In genomic region chr19:3614858-3615505, GRCh38 we compare ENCODE assay signal across 3 cellular contexts.
TF ChIP-seq lines count a peak whose summit lies in the region.

No MANE protein-coding gene starts in this region.

TF ChIP-seq in HEK293, 187 proteins besides CTCF, POLR2A, EP300 and RAD21:
- TF ChIP-seq HIC1 (tag by site-specific recombination; IDR thresholded peaks at IDR 0.05), result peak; percentile 37; the same call in 1 of the 2 replicates
- TF ChIP-seq ZNF341 (tag by site-specific recombination; IDR thresholded peaks at IDR 0.05; ENCODE audit: low read depth), result no peak
- peak; percentile 95 for TF ChIP-seq ZNF623 (tag by site-specific recombination; IDR thresholded peaks at IDR 0.05)
- peak; percentile 18; the same call in 1 of the 2 replicates for TF ChIP-seq PATZ1 (tag by site-specific recombination; IDR thresholded peaks at IDR 0.05)
- TF ChIP-seq ZNF132 (tag by site-specific recombination; IDR thresholded peaks at IDR 0.05; ENCODE audit: borderline replicate concordance), result no peak
- TF ChIP-seq ZNF174 (tag by site-specific recombination; IDR thresholded peaks at IDR 0.05), result no peak

TF ChIP-seq in K562, 482 proteins besides CTCF, POLR2A, EP300 and RAD21:
- TF ChIP-seq COPS2 (conservative IDR thresholded peaks at IDR 0.05) (no peak), ZFP36 (IDR thresholded peaks at IDR 0.05; ENCODE audit: low read depth, low read length, partially characterized antibody) (peak; percentile 56)
TF ChIP-seq in K562: peak in this region for 1.

TF ChIP-seq in HEK293T, 16 proteins besides CTCF, POLR2A, EP300 and RAD21:
- TF ChIP-seq PKNOX1 (IDR thresholded peaks at IDR 0.05) (no peak), FOXM1 (IDR thresholded peaks at IDR 0.05; ENCODE audit: borderline replicate concordance) (no peak), BHLHE40 (IDR thresholded peaks at IDR 0.05; ENCODE audit: borderline replicate concordance) (no peak), HDGF (IDR thresholded peaks at IDR 0.05; ENCODE audit: borderline replicate concordance) (no peak), ELF4 (IDR thresholded peaks at IDR 0.05) (no peak), L3MBTL2 (conservative IDR thresholded peaks at IDR 0.05) (no peak), ARNT (IDR thresholded peaks at IDR 0.05) (no peak), ZNF384 (IDR thresholded peaks at IDR 0.05) (no peak), FOXA1 (IDR thresholded peaks at IDR 0.05) (no peak)
